ENCODE assay signal across 11 cellular contexts in the genomic region with DNA sequence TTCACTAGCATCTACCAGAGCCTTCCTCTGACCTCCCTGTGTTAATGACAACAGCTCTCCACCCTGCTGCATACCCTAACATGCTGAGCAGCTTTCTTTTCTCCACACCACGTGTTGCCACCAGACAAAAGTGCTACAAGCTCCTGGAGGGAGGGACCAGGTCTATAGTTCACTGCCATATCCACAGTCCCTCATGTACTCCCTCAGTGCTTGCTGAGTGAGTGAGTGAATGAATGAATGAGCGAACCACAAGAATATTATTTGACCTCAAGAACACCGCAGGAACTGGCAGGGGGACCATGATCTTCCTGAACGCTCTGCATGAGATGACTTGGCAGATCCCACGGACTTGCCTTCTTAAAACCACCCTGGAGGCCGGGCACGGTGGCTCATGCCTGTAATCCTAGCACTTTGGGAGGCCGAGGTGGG. TPM values are rescaled to one million over a fixed set of nuclear protein-coding genes. Genes with fewer than 3 reads are reported as not detected.
DNase-seq lines count a peak whose midpoint lies in the region; ATAC-seq, FAIRE-seq and TF ChIP-seq lines count a peak whose summit lies in the region.
"Had no signal": no experiment of that assay in that cellular context is flagged by ENCODE, and none has a peak within 500 bp of the region (broad histone marks: within the 10 kb centered on the region; RNA-seq: fewer than 3 reads in every experiment).

No MANE protein-coding gene starts in this region.

- intact Hi-C loops in CD14-positive monocyte (cut with micrococcal nuclease) = loop anchor here (5.0 to 10.0 kb wide), 4 partner anchors 47 to 250 kb away; partner anchors contain the start of genes CAB39 (in 2 of the 2) and SP100 (in 1 of the 2)

- no peaks in the 10 kb centered on the region for H3K36me3 Mint-ChIP-seq in CD14-positive monocyte

- peak overlapping the region in 1 of 2 donors; percentile 48 for H3K4me3 Mint-ChIP-seq in CD14-positive monocyte

- H3K27ac Mint-ChIP-seq in CD14-positive monocyte = peak overlapping the region; percentile 50 to 90 (median 81)

- DNase-seq in CD14-positive monocyte (ENCODE audit: low spot score) = no peak
- no peak for DNase-seq in GM18507 (ENCODE audit: extremely low spot score, insufficient read length, low read depth)
- DNase-seq in activated CD4-positive, alpha-beta T cell treated with anti-CD3 and anti-CD28 coated beads, Interleukin-2, amount 50 U/mL, for 48 hours = peak; percentile 42 to 59
- peak; percentile 20 to 37 for DNase-seq in erythroblast (lab: John Stamatoyannopoulos, UW)
- DNase-seq in HTR-8/SVneo (ENCODE audit: insufficient read length, low spot score) = no peak
- no peak for DNase-seq in NCI-H226
- DNase-seq: cerebellar nuclear complex; stimulated activated CD4-positive, alpha-beta T cell treated with anti-CD3 and anti-CD28 coated beads, Interleukin-4, amount 100 ng/mL, for 4 hours; WERI-Rb-1 had no signal

- H3K9me3 Mint-ChIP-seq in CD14-positive monocyte = peaks cover 0 to 2% (median 0%) of the 10 kb centered on the region in 7 donors

- H3K4me1 Mint-ChIP-seq in CD14-positive monocyte = peaks cover 97% of the 10 kb centered on the region

- peaks cover 0 to 5% (median 5%) of the 10 kb centered on the region in 3 donors for H3K27me3 Mint-ChIP-seq in CD14-positive monocyte (ENCODE audit: low read depth in 3 of 3)

- no peak for TF ChIP-seq POLR2A in erythroblast (IDR thresholded peaks at IDR 0.05; ENCODE audit: low read length)

- TF ChIP-seq CTCF in CD14-positive monocyte (IDR thresholded peaks at IDR 0.05) = no peak

- ATAC-seq in HG02973 (IDR thresholded peaks at IDR 0.05; ENCODE audit: unreplicated experiment) = no peak
- no peak for ATAC-seq in HG03457 (IDR thresholded peaks at IDR 0.05; ENCODE audit: unreplicated experiment)

- FAIRE-seq in GM18507 (lab: Jason Lieb, UNC) (peak; percentile 83), HTR-8/SVneo (lab: Jason Lieb, UNC) (no peak)

RNA-seq across cellular contexts. Expression of gene CAB39, which starts 47.4 kb away (rescaled TPM):
- 10 to 100 TPM; 33.1 to 38.3 TPM for polyA plus RNA-seq in CD14-positive monocyte

Comparison
In these comparisons a context has a peak if more than half of its experiments do, and no peak if none do; other contexts are left out.
1. DNase-seq: peak in activated CD4-positive, alpha-beta T cell treated with anti-CD3 and anti-CD28 coated beads, Interleukin-2, amount 50 U/mL, for 48 hours (2 of 2) and erythroblast (2 of 2); none in CD14-positive monocyte (single experiment), GM18507 (single experiment), HTR-8/SVneo (single experiment) and NCI-H226 (single experiment).